1 cellular context compared by ENCODE assay signal in the genomic region with DNA sequence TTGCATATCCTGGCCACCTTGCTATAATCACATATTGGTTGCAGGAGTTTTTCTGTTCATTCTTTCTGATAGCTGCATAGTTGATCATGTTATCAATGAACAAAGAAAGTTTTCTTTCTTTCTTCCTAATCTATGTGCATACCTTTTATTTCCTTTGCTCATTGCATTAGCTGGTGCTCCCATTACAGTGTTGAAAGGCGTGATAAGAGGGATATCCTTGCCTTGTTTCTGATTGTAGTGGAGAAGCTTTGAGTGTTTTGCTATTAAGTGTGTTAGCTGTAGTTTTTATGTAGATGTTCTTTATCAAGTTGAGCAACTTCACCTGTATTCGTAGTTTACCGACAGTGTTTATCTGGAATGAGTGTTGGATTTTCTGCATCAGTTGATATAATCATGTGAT.
A peak's percentile ranks its signal among the peaks of the same experiment; 100 is the strongest.
TF ChIP-seq lines count a peak whose summit lies in the region.

No MANE protein-coding gene starts in this region.

TF ChIP-seq in K562, 482 proteins besides CTCF, POLR2A, EP300 and RAD21 (continued from another document and continues in another):
- TF ChIP-seq, protein P1, sequence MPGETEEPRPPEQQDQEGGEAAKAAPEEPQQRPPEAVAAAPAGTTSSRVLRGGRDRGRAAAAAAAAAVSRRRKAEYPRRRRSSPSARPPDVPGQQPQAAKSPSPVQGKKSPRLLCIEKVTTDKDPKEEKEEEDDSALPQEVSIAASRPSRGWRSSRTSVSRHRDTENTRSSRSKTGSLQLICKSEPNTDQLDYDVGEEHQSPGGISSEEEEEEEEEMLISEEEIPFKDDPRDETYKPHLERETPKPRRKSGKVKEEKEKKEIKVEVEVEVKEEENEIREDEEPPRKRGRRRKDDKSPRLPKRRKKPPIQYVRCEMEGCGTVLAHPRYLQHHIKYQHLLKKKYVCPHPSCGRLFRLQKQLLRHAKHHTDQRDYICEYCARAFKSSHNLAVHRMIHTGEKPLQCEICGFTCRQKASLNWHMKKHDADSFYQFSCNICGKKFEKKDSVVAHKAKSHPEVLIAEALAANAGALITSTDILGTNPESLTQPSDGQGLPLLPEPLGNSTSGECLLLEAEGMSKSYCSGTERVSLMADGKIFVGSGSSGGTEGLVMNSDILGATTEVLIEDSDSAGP (CRISPR knock-in tag; IDR thresholded peaks at IDR 0.05), result no peak
- TF ChIP-seq BRD4 (IDR thresholded peaks at IDR 0.05), result no peak
- no peak for TF ChIP-seq RAD51 (IDR thresholded peaks at IDR 0.05; ENCODE audit: borderline replicate concordance, low read depth)
- TF ChIP-seq, protein P2, sequence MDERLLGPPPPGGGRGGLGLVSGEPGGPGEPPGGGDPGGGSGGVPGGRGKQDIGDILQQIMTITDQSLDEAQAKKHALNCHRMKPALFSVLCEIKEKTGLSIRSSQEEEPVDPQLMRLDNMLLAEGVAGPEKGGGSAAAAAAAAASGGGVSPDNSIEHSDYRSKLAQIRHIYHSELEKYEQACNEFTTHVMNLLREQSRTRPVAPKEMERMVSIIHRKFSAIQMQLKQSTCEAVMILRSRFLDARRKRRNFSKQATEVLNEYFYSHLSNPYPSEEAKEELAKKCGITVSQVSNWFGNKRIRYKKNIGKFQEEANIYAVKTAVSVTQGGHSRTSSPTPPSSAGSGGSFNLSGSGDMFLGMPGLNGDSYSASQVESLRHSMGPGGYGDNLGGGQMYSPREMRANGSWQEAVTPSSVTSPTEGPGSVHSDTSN (CRISPR knock-in tag; IDR thresholded peaks at IDR 0.05; ENCODE audit: low read depth), result no peak
- TF ChIP-seq, protein P2 (tag; conservative IDR thresholded peaks at IDR 0.05; ENCODE audit: low read depth), result no peak
- TF ChIP-seq LCOR (CRISPR knock-in tag; IDR thresholded peaks at IDR 0.05), result peak; percentile 55; the same call in 1 of the 2 replicates
- TF ChIP-seq SMARCA5 (IDR thresholded peaks at IDR 0.05), result no peak
- TF ChIP-seq, protein P3, sequence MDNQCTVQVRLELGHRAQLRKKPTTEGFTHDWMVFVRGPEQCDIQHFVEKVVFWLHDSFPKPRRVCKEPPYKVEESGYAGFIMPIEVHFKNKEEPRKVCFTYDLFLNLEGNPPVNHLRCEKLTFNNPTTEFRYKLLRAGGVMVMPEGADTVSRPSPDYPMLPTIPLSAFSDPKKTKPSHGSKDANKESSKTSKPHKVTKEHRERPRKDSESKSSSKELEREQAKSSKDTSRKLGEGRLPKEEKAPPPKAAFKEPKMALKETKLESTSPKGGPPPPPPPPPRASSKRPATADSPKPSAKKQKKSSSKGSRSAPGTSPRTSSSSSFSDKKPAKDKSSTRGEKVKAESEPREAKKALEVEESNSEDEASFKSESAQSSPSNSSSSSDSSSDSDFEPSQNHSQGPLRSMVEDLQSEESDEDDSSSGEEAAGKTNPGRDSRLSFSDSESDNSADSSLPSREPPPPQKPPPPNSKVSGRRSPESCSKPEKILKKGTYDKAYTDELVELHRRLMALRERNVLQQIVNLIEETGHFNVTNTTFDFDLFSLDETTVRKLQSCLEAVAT (IDR thresholded peaks at IDR 0.05), result 0 out of 4 replicates have a peak, but pooled peaks of 1 of the 2 experiments have one; percentile 22
- TF ChIP-seq ZC3H11A (IDR thresholded peaks at IDR 0.05; ENCODE audit: low read depth, low read length), result no peak
- TF ChIP-seq CHCHD3 (CRISPR knock-in tag; IDR thresholded peaks at IDR 0.05), result no peak
- peak; percentile 36 for TF ChIP-seq E2F8 (IDR thresholded peaks at IDR 0.05; ENCODE audit: low read depth, partially characterized antibody)
- TF ChIP-seq RBM39 (optimal IDR thresholded peaks at IDR 0.05; ENCODE audit: low read depth, low read length), result no peak
- TF ChIP-seq, protein P4, sequence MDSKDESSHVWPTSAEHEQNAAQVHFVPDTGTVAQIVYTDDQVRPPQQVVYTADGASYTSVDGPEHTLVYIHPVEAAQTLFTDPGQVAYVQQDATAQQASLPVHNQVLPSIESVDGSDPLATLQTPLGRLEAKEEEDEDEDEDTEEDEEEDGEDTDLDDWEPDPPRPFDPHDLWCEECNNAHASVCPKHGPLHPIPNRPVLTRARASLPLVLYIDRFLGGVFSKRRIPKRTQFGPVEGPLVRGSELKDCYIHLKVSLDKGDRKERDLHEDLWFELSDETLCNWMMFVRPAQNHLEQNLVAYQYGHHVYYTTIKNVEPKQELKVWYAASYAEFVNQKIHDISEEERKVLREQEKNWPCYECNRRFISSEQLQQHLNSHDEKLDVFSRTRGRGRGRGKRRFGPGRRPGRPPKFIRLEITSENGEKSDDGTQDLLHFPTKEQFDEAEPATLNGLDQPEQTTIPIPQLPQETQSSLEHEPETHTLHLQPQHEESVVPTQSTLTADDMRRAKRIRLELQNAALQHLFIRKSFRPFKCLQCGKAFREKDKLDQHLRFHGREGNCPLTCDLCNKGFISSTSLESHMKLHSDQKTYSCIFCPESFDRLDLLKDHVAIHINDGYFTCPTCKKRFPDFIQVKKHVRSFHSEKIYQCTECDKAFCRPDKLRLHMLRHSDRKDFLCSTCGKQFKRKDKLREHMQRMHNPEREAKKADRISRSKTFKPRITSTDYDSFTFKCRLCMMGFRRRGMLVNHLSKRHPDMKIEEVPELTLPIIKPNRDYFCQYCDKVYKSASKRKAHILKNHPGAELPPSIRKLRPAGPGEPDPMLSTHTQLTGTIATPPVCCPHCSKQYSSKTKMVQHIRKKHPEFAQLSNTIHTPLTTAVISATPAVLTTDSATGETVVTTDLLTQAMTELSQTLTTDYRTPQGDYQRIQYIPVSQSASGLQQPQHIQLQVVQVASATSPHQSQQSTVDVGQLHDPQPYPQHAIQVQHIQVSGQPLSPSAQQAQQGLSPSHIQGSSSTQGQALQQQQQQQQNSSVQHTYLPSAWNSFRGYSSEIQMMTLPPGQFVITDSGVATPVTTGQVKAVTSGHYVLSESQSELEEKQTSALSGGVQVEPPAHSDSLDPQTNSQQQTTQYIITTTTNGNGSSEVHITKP (IDR thresholded peaks at IDR 0.05; ENCODE audit: partially characterized antibody), result peak; percentile 41
- no peak for TF ChIP-seq ZHX1 (conservative IDR thresholded peaks at IDR 0.05; ENCODE audit: low read length)
- 0 out of 2 replicates have a peak, but pooled peaks have one; percentile 16 for TF ChIP-seq PML (IDR thresholded peaks at IDR 0.05; ENCODE audit: low read length)
- no peak for TF ChIP-seq STAT6 (CRISPR knock-in tag; IDR thresholded peaks at IDR 0.05)
- TF ChIP-seq, protein P5, sequence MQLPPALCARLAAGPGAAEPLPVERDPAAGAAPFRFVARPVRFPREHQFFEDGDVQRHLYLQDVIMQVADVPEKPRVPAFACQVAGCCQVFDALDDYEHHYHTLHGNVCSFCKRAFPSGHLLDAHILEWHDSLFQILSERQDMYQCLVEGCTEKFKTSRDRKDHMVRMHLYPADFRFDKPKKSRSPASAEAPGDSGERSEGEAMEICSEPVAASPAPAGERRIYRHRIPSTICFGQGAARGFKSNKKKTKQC (CRISPR knock-in tag; IDR thresholded peaks at IDR 0.05), result no peak
- TF ChIP-seq ELF2 (CRISPR knock-in tag; IDR thresholded peaks at IDR 0.05), result no peak
- no peak for TF ChIP-seq SP1 (CRISPR knock-in tag; IDR thresholded peaks at IDR 0.05)
- 0 out of 2 replicates have a peak, but pooled peaks have one; percentile 5 for TF ChIP-seq POLR2AphosphoS5 (IDR thresholded peaks at IDR 0.05; ENCODE audit: control insufficient read depth, insufficient read depth, low read depth, low read length)
- TF ChIP-seq MTA1 (IDR thresholded peaks at IDR 0.05; ENCODE audit: borderline replicate concordance), result 0 out of 2 replicates have a peak, but pooled peaks have one; percentile 21
- TF ChIP-seq CSDE1 (IDR thresholded peaks at IDR 0.05), result no peak
- TF ChIP-seq ESRRB (CRISPR knock-in tag; IDR thresholded peaks at IDR 0.05; ENCODE audit: borderline replicate concordance), result no peak
- no peak for TF ChIP-seq TEAD2 (tag; IDR thresholded peaks at IDR 0.05)
- TF ChIP-seq TRIM28 (IDR thresholded peaks at IDR 0.05), result no peak
- TF ChIP-seq, protein P6, sequence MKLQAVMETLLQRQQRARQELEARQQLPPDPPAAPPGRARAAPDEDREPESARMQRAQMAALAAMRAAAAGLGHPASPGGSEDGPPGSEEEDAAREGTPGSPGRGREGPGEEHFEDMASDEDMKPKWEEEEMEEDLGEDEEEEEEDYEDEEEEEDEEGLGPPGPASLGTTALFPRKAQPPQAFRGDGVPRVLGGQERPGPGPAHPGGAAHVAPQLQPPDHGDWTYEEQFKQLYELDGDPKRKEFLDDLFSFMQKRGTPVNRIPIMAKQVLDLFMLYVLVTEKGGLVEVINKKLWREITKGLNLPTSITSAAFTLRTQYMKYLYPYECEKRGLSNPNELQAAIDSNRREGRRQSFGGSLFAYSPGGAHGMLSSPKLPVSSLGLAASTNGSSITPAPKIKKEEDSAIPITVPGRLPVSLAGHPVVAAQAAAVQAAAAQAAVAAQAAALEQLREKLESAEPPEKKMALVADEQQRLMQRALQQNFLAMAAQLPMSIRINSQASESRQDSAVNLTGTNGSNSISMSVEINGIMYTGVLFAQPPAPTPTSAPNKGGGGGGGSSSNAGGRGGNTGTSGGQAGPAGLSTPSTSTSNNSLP (IDR thresholded peaks at IDR 0.05; ENCODE audit: borderline replicate concordance, low read depth, low read length), result peak; percentile 26; the same call in 1 of the 2 replicates
